ENCODE assay signal across 15 cellular contexts in genomic region chr11:102611291-102611690, GRCh38. TPM values are rescaled to one million over a fixed set of nuclear protein-coding genes. Genes with fewer than 3 reads are reported as not detected.
DNase-seq lines count a peak whose midpoint lies in the region; ATAC-seq and TF ChIP-seq lines count a peak whose summit lies in the region.
"Had no signal": no experiment of that assay in that cellular context is flagged by ENCODE, and none has a peak within 500 bp of the region (broad histone marks: within the 10 kb centered on the region; RNA-seq: fewer than 3 reads in every experiment).

No MANE protein-coding gene starts in this region.

- H3K4me3 Mint-ChIP-seq in MCF 10A (ENCODE audit: unreplicated experiment) = no peak overlapping the region
- H3K4me3 Mint-ChIP-seq: naive thymus-derived CD8-positive, alpha-beta T cell had no signal

- H3F3A ChIP-seq in SK-N-SH (replicated peaks; ENCODE audit: insufficient read depth) = peaks cover 8% of the 10 kb centered on the region

- DNase-seq in GM10266 (ENCODE audit: extremely low spot score) = peak; percentile 31
- DNase-seq in C1 segment of cervical spinal cord (lab: John Stamatoyannopoulos, UW) = no peak
- DNase-seq in inferior parietal cortex (ENCODE audit: extremely low spot score) = no peak
- no peak for DNase-seq in MCF 10A (ENCODE audit: unreplicated experiment)
- DNase-seq in SK-N-SH = no peak
- DNase-seq: activated CD4-positive, CD25-positive, alpha-beta regulatory T cell; activated gamma-delta T cell; BE2C; naive thymus-derived CD8-positive, alpha-beta T cell had no signal

- no peaks in the 10 kb centered on the region for H3K36me3 ChIP-seq in SK-N-SH (replicated peaks in 1 of 2; ENCODE audit: control insufficient read depth in 1 of 2, insufficient read depth in 2 of 2, low read length in 1 of 2)
- H3K36me3 ChIP-seq: BE2C had no signal

- 0 out of 4 replicates have a peak, but pooled peaks cover 0 to 5% of the 10 kb centered on the region in 2 experiments for H3K4me1 ChIP-seq in SK-N-SH (ENCODE audit: control insufficient read depth in 1 of 2, insufficient read depth in 2 of 2, low read depth in 1 of 2, low read length in 1 of 2)
- H3K4me1 ChIP-seq: BE2C had no signal

- ATAC-seq in GM18909 (IDR thresholded peaks at IDR 0.05; ENCODE audit: poor library complexity, unreplicated experiment) (peak; percentile 49), HG02623 (IDR thresholded peaks at IDR 0.05; ENCODE audit: unreplicated experiment) (peak; percentile 47), HG03571 (IDR thresholded peaks at IDR 0.05; ENCODE audit: unreplicated experiment) (peak; percentile 40)
- ATAC-seq: K562; naive thymus-derived CD8-positive, alpha-beta T cell had no signal

- TF ChIP-seq EP300 in SK-N-SH (IDR thresholded peaks at IDR 0.05; ENCODE audit: borderline replicate concordance in 1 of 2, low read depth in 1 of 2, low read length in 1 of 2) = no peak

- no peak overlapping the region for H3K4me3 ChIP-seq in SK-N-SH (ENCODE audit: low read depth in 2 of 2, low read length in 1 of 2)
- H3K4me3 ChIP-seq: K562 had no signal

- CTCF ChIA-PET in MCF 10A (lab: Yijun Ruan, JAX) (interaction anchor here (0.7 to 7.1 kb wide), 16 partner anchors 9 to 323 kb away, joined by 3 to 164 read pairs (median 6); no protein-coding TSS in a partner anchor), SK-N-SH (lab: Yijun Ruan, JAX) (no interaction called here)

- 64% methylated on average over 4 of the region's 4 CpGs for WGBS in SK-N-SH (ENCODE audit: low lambda C conversion rate)

- H4K20me1 ChIP-seq in SK-N-SH (ENCODE audit: insufficient read depth) = no peaks in the 10 kb centered on the region

- TF ChIP-seq RAD21 in SK-N-SH (IDR thresholded peaks at IDR 0.05; ENCODE audit: low read length) = no peak

- BruUV-seq in MCF 10A (replicated peaks; lab: Mats Ljungman, UMichigan) = no TSS peak

- no peak overlapping the region for H3K27ac Mint-ChIP-seq in MCF 10A (ENCODE audit: low read depth, unreplicated experiment)
- H3K27ac Mint-ChIP-seq: naive thymus-derived CD8-positive, alpha-beta T cell had no signal

- H3K27ac ChIP-seq in SK-N-SH (ENCODE audit: low read depth in 2 of 2, low read length in 1 of 2) = no peak overlapping the region

- TF ChIP-seq CTCF in GM10266 (IDR thresholded peaks at IDR 0.05; ENCODE audit: control insufficient read depth, insufficient read depth, low read depth, missing control alignments) (no peak), MCF 10A (IDR thresholded peaks at IDR 0.05; ENCODE audit: unreplicated experiment) (no peak), SK-N-SH (IDR thresholded peaks at IDR 0.05) (no peak)

- no peaks in the 10 kb centered on the region for H3K79me2 ChIP-seq in SK-N-SH (ENCODE audit: insufficient read depth)

- no peaks in the 10 kb centered on the region for H3K27me3 Mint-ChIP-seq in MCF 10A (ENCODE audit: insufficient read depth, unreplicated experiment)

- intact Hi-C loops in MCF 10A (cut with micrococcal nuclease) = loop anchor here (5.0 kb wide), 1 partner anchor 56 kb away; no protein-coding TSS in a partner anchor

- no peaks in the 10 kb centered on the region for H3K36me3 Mint-ChIP-seq in MCF 10A (ENCODE audit: insufficient read depth, unreplicated experiment)
- H3K36me3 Mint-ChIP-seq: naive thymus-derived CD8-positive, alpha-beta T cell had no signal

- H3K9ac ChIP-seq in SK-N-SH = no peak overlapping the region

- POLR2A ChIA-PET in MCF 10A (lab: Yijun Ruan, JAX) = interaction anchor here (0.7 to 1.6 kb wide), 4 partner anchors 51 to 265 kb away, joined by 3 to 6 read pairs (median 3); partner anchors contain the start of gene BIRC2
- POLR2A ChIA-PET in SK-N-SH (lab: Yijun Ruan, JAX) = no interaction called here

- no peaks in the 10 kb centered on the region for H3K9me3 ChIP-seq in SK-N-SH
- H3K9me3 ChIP-seq: BE2C had no signal

- peaks cover 6% of the 10 kb centered on the region for H3K4me1 Mint-ChIP-seq in MCF 10A (ENCODE audit: insufficient read depth, unreplicated experiment)

- no peak overlapping the region for H3K4me2 ChIP-seq in SK-N-SH

- no peaks in the 10 kb centered on the region for H3K9me2 ChIP-seq in SK-N-SH

- H3K27me3 ChIP-seq in SK-N-SH (ENCODE audit: insufficient read depth) = no peaks in the 10 kb centered on the region
- H3K27me3 ChIP-seq: BE2C had no signal

- no peak overlapping the region for H2AFZ ChIP-seq in SK-N-SH (ENCODE audit: low read depth)

- no peaks in the 10 kb centered on the region for H3K9me3 Mint-ChIP-seq in MCF 10A (ENCODE audit: unreplicated experiment)
- H3K9me3 Mint-ChIP-seq: naive thymus-derived CD8-positive, alpha-beta T cell had no signal

TF ChIP-seq in SK-N-SH, 30 proteins besides CTCF, POLR2A, EP300 and RAD21:
- no peak for TF ChIP-seq ELF1 (IDR thresholded peaks at IDR 0.05)
- no peak for TF ChIP-seq TCF12 (IDR thresholded peaks at IDR 0.05)
- no peak for TF ChIP-seq EZH2phosphoT487 (IDR thresholded peaks at IDR 0.05; ENCODE audit: borderline replicate concordance, low read depth)
- no peak for TF ChIP-seq POLR2AphosphoS5 (IDR thresholded peaks at IDR 0.05; ENCODE audit: low read depth, low read length)
- TF ChIP-seq TAF1 (IDR thresholded peaks at IDR 0.05; ENCODE audit: borderline replicate concordance, low read depth, low read length) = no peak
- TF ChIP-seq TEAD4 (IDR thresholded peaks at IDR 0.05; ENCODE audit: borderline replicate concordance, insufficient read depth) = no peak
- no peak for TF ChIP-seq SMC3 (IDR thresholded peaks at IDR 0.05; ENCODE audit: low read depth, low read length)
- TF ChIP-seq SIN3A (IDR thresholded peaks at IDR 0.05; ENCODE audit: borderline replicate concordance, low read depth, low read length) = no peak
- TF ChIP-seq FOSL2 (IDR thresholded peaks at IDR 0.05; ENCODE audit: borderline replicate concordance, low read depth) = no peak
- TF ChIP-seq, protein P1, sequence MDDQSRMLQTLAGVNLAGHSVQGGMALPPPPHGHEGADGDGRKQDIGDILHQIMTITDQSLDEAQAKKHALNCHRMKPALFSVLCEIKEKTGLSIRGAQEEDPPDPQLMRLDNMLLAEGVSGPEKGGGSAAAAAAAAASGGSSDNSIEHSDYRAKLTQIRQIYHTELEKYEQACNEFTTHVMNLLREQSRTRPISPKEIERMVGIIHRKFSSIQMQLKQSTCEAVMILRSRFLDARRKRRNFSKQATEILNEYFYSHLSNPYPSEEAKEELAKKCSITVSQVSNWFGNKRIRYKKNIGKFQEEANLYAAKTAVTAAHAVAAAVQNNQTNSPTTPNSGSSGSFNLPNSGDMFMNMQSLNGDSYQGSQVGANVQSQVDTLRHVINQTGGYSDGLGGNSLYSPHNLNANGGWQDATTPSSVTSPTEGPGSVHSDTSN (IDR thresholded peaks at IDR 0.05) = no peak
- no peak for TF ChIP-seq CHD2 (IDR thresholded peaks at IDR 0.05; ENCODE audit: low read length, partially characterized antibody)
- no peak for TF ChIP-seq MAX (IDR thresholded peaks at IDR 0.05; ENCODE audit: low read depth)
- TF ChIP-seq RCOR1 (IDR thresholded peaks at IDR 0.05; ENCODE audit: low read length) = no peak
- no peak for TF ChIP-seq RXRA (IDR thresholded peaks at IDR 0.05; ENCODE audit: borderline replicate concordance, low read depth)
- TF ChIP-seq RFX5 (IDR thresholded peaks at IDR 0.05; ENCODE audit: low read length) = no peak
- no peak for TF ChIP-seq NRF1 (IDR thresholded peaks at IDR 0.05; ENCODE audit: low read depth, low read length)
- TF ChIP-seq NFIC (IDR thresholded peaks at IDR 0.05; ENCODE audit: borderline replicate concordance) = no peak

RNA-seq across cellular contexts. Expression of gene MMP20, which starts 13.8 kb away (rescaled TPM):
- total RNA-seq in MCF 10A (2022) = not detected in 2 replicates
- not detected in 2 replicates for polyA plus RNA-seq in SK-N-SH (2012; rRNA removed)
- not detected in 2 replicates for polyA plus RNA-seq in SK-N-SH (2012; cell fraction: cytosol; rRNA removed)
- not detected in 2 replicates for polyA plus RNA-seq in SK-N-SH (2012; cell fraction: nucleus; rRNA removed)
- total RNA-seq: chondrocyte; K562; naive thymus-derived CD8-positive, alpha-beta T cell; skeletal muscle tissue had no signal
- polyA plus RNA-seq: K562; naive thymus-derived CD8-positive, alpha-beta T cell had no signal
